10 cellular contexts compared by ENCODE assay signal in the genomic region with DNA sequence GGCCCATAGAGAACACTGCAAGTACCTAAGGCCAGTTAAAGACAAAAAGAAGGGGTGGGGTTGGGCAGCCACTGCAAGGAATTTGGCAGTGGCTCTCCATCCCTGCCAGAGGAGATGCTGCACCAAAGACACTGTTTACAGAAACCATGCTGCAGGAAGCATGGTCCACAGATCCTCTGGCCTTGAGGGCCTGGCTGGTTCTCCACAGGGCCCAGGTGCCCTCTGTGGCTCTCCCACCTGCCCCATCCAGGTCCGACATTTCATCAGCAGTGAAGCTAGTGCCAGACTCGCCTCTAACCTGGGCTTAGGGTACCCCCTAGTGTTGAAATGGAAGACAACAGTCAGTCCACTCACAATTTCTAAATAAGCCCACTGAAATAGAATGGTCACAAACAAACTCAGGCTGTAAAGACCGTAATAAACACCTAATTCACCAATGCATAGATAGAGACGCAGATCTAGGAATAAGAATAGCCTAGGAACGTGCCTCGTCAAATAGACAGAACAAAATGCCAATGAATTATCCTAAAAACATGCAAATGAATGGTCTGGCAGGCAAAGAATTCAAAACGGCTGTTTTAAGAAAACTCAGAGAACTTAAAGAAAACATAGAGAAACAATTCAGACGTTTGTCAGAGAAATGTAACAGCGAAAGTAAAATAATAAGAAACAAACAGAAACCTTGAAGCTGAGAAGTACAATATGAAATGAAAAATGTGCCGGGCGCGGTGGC. TPM values are rescaled to one million over a fixed set of nuclear protein-coding genes. Genes with fewer than 3 reads are reported as not detected.
DNase-seq lines count a peak whose midpoint lies in the region; ATAC-seq, FAIRE-seq and TF ChIP-seq lines count a peak whose summit lies in the region.
"Had no signal": no experiment of that assay in that cellular context is flagged by ENCODE, and none has a peak within 500 bp of the region (broad histone marks: within the 10 kb centered on the region; RNA-seq: fewer than 3 reads in every experiment).

No MANE protein-coding gene starts in this region.

- no peak overlapping the region for H3K27ac ChIP-seq in foreskin keratinocyte
- H3K27ac ChIP-seq: skin epidermis had no signal

- H3K4me3 ChIP-seq in retinal pigment epithelial cell (ENCODE audit: low read length): no peak overlapping the region
- H3K4me3 ChIP-seq: skin epidermis had no signal

- no peaks in the 10 kb centered on the region for H3K4me1 ChIP-seq in foreskin keratinocyte

- peaks cover 12% of the 10 kb centered on the region for H3K27me3 ChIP-seq in foreskin keratinocyte

- peak; percentile 41 for ATAC-seq in foreskin keratinocyte
- ATAC-seq in GM21367 (IDR thresholded peaks at IDR 0.05; ENCODE audit: unreplicated experiment): no peak
- ATAC-seq in HG03045 (IDR thresholded peaks at IDR 0.05; ENCODE audit: unreplicated experiment): no peak

- FAIRE-seq in D721Med (lab: Jason Lieb, UNC): no peak

- TF ChIP-seq CTCF in D721Med (IDR thresholded peaks at IDR 0.05; ENCODE audit: insufficient read depth, missing control alignments) (peak; percentile 57), foreskin keratinocyte (conservative IDR thresholded peaks at IDR 0.05) (peak; percentile 70), retinal pigment epithelial cell (conservative IDR thresholded peaks at IDR 0.05; ENCODE audit: low read depth, low read length) (peak; percentile 68)

- peak; percentile 50 for DNase-seq in D721Med (ENCODE audit: insufficient read length, low spot score)
- DNase-seq in HS-27A (ENCODE audit: low read depth): peak; percentile 19
- peak; percentile 17 for DNase-seq in NCI-H82 treated with DMSO at 0.1 percent for 48 hours (lab: John Stamatoyannopoulos, UW; ENCODE audit: unreplicated experiment)
- peak; percentile 19 for DNase-seq in activated T-cell treated with anti-CD3 and anti-CD28 coated beads for 4 hours
- peak; percentile 3 to 15 for DNase-seq in foreskin keratinocyte
- no peak for DNase-seq in retinal pigment epithelial cell (ENCODE audit: low read depth)

RNA-seq across cellular contexts. Expression of a gene that starts 23.3 kb away (rescaled TPM):
- not detected in 2 replicates for total RNA-seq in foreskin keratinocyte
- polyA plus RNA-seq in foreskin keratinocyte: not detected in 2 replicates
- total RNA-seq: T-helper 1 cell treated with Interleukin-12 subunit alpha and Interleukin-12 subunit beta and Interleukin-4 antibody, amounts not matched to agents 30 ng/mL and 1 ng/mL, for 36 hours had no signal

RNA-seq across cellular contexts. Expression of a gene that starts 23.7 kb away (rescaled TPM):
- total RNA-seq in foreskin keratinocyte: not detected in 2 replicates
- not detected in 2 replicates for polyA plus RNA-seq in foreskin keratinocyte
- total RNA-seq: T-helper 1 cell treated with Interleukin-12 subunit alpha and Interleukin-12 subunit beta and Interleukin-4 antibody, amounts not matched to agents 30 ng/mL and 1 ng/mL, for 36 hours had no signal

RNA-seq across cellular contexts. Expression of a gene that starts 24.8 kb away (rescaled TPM):
- total RNA-seq in foreskin keratinocyte: not detected in 2 replicates
- not detected in 2 replicates for polyA plus RNA-seq in foreskin keratinocyte
- total RNA-seq: T-helper 1 cell treated with Interleukin-12 subunit alpha and Interleukin-12 subunit beta and Interleukin-4 antibody, amounts not matched to agents 30 ng/mL and 1 ng/mL, for 36 hours had no signal

RNA-seq across cellular contexts. Expression of a gene that starts 38.9 kb away (rescaled TPM):
- 3,278 and 3,889 TPM in 2 replicates for total RNA-seq in foreskin keratinocyte
- polyA plus RNA-seq in foreskin keratinocyte: 5,360 and 6,188 TPM in 2 replicates

RNA-seq across cellular contexts. Expression of a gene that starts 55.9 kb away (rescaled TPM):
- total RNA-seq in foreskin keratinocyte: 0.11 and 0.20 TPM in 2 replicates
- 0.17 and 0.30 TPM in 2 replicates for polyA plus RNA-seq in foreskin keratinocyte
